In the genomic region with DNA sequence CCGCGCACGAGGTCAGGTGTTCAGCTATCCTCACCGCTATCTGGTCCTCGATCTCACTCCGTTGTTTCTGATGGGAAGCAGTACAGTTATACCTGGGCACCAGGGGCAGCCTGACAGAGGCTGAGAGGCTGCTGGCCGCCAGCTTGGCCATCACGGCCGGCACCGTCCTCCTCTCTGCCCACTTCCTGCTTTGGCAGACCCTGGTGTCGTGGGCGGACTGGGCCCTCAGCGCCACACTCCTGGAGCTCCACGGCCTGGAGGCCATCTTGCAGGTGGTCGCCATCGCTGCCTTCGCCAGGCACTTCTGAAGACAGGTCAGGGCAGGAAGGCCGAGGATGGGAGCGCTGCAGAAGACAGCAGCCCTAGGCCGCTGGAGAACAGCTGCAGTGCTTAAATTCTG, we compare ENCODE assay signal across 22 cellular contexts.
"Had no signal": no experiment of that assay in that cellular context is flagged by ENCODE, and none has a peak within 500 bp of the region (broad histone marks: within the 10 kb centered on the region; RNA-seq: fewer than 3 reads in every experiment).

No MANE protein-coding gene starts in this region.

- DNase-seq: effector memory CD8-positive, alpha-beta T cell; foreskin keratinocyte; immature natural killer cell; left cardiac atrium; left ventricle myocardium superior; naive thymus-derived CD4-positive, alpha-beta T cell; nephron progenitor cell; psoas muscle; retina; right lobe of liver; spleen; stimulated activated CD4-positive, alpha-beta T cell treated with anti-CD3 and anti-CD28 coated beads, Interleukin-15, amount 100 ng/mL, for 24 hours; stimulated activated CD4-positive, alpha-beta T cell treated with anti-CD3 and anti-CD28 coated beads, Interleukin-1b, Interleukin-23, amount 100 ng/mL, for 48 hours; stimulated activated CD4-positive, alpha-beta T cell treated with anti-CD3 and anti-CD28 coated beads, Interleukin-4, amount 100 ng/mL, for 24 hours; tibial artery had no signal

- H3K27me3 ChIP-seq: foreskin keratinocyte, neutrophil, right lobe of liver, spleen, tibial artery, upper lobe of left lung, vagina had no signal

- H3K4me3 ChIP-seq: lung, psoas muscle, right lobe of liver, spleen, tibial artery, upper lobe of left lung, vagina had no signal

- H3K4me1 Mint-ChIP-seq: immature natural killer cell; nephron progenitor cell; stimulated activated memory B cell treated with anti-CD40 and anti-IgM and Interleukin-4, amounts not matched to agents 10 μg/mL and 1 μg/mL and 100 μg/mL, for 72 hours had no signal

- H3K9me3 Mint-ChIP-seq: effector memory CD8-positive, alpha-beta T cell; immature natural killer cell; nephron progenitor cell; stimulated activated memory B cell treated with anti-CD40 and anti-IgM and Interleukin-4, amounts not matched to agents 10 μg/mL and 1 μg/mL and 100 μg/mL, for 72 hours; stimulated activated naive CD8-positive, alpha-beta T cell treated with anti-CD3 and anti-CD28 coated beads, Interleukin-15, Interleukin-2, amounts not matched to agents 100 ng/mL and 50 ng/mL, for 24 hours had no signal

- H3K27ac Mint-ChIP-seq: dendritic cell treated with granulocyte-macrophage colony-stimulating factor and Interleukin-4, amounts not matched to agents 40 ng/mL and 50 ng/mL, for 4 days; effector memory CD8-positive, alpha-beta T cell; immature natural killer cell; naive thymus-derived CD4-positive, alpha-beta T cell; stimulated activated memory B cell treated with anti-CD40 and anti-IgM and Interleukin-4, amounts not matched to agents 10 μg/mL and 1 μg/mL and 100 μg/mL, for 72 hours; stimulated activated naive CD8-positive, alpha-beta T cell treated with anti-CD3 and anti-CD28 coated beads, Interleukin-15, Interleukin-2, amounts not matched to agents 100 ng/mL and 50 ng/mL, for 24 hours had no signal

- H3K9me3 ChIP-seq: neutrophil, psoas muscle, right lobe of liver, spleen, tibial artery, upper lobe of left lung, vagina had no signal

- H3K27me3 Mint-ChIP-seq: dendritic cell treated with granulocyte-macrophage colony-stimulating factor and Interleukin-4, amounts not matched to agents 40 ng/mL and 50 ng/mL, for 4 days; naive thymus-derived CD4-positive, alpha-beta T cell; stimulated activated naive CD8-positive, alpha-beta T cell treated with anti-CD3 and anti-CD28 coated beads, Interleukin-15, Interleukin-2, amounts not matched to agents 100 ng/mL and 50 ng/mL, for 24 hours had no signal

- H3K36me3 Mint-ChIP-seq: immature natural killer cell; stimulated activated memory B cell treated with anti-CD40 and anti-IgM and Interleukin-4, amounts not matched to agents 10 μg/mL and 1 μg/mL and 100 μg/mL, for 72 hours had no signal

- H3K4me1 ChIP-seq: psoas muscle, right lobe of liver, spleen, tibial artery, upper lobe of left lung, vagina had no signal

- H3K27ac ChIP-seq: neutrophil, psoas muscle, right lobe of liver, spleen, tibial artery, upper lobe of left lung, vagina had no signal

- H3K4me3 Mint-ChIP-seq: dendritic cell treated with granulocyte-macrophage colony-stimulating factor and Interleukin-4, amounts not matched to agents 40 ng/mL and 50 ng/mL, for 4 days; effector memory CD8-positive, alpha-beta T cell; immature natural killer cell; naive thymus-derived CD4-positive, alpha-beta T cell; nephron progenitor cell; stimulated activated memory B cell treated with anti-CD40 and anti-IgM and Interleukin-4, amounts not matched to agents 10 μg/mL and 1 μg/mL and 100 μg/mL, for 72 hours; stimulated activated naive CD8-positive, alpha-beta T cell treated with anti-CD3 and anti-CD28 coated beads, Interleukin-15, Interleukin-2, amounts not matched to agents 100 ng/mL and 50 ng/mL, for 24 hours had no signal

- H3K36me3 ChIP-seq: neutrophil, vagina had no signal
